In the genomic region with DNA sequence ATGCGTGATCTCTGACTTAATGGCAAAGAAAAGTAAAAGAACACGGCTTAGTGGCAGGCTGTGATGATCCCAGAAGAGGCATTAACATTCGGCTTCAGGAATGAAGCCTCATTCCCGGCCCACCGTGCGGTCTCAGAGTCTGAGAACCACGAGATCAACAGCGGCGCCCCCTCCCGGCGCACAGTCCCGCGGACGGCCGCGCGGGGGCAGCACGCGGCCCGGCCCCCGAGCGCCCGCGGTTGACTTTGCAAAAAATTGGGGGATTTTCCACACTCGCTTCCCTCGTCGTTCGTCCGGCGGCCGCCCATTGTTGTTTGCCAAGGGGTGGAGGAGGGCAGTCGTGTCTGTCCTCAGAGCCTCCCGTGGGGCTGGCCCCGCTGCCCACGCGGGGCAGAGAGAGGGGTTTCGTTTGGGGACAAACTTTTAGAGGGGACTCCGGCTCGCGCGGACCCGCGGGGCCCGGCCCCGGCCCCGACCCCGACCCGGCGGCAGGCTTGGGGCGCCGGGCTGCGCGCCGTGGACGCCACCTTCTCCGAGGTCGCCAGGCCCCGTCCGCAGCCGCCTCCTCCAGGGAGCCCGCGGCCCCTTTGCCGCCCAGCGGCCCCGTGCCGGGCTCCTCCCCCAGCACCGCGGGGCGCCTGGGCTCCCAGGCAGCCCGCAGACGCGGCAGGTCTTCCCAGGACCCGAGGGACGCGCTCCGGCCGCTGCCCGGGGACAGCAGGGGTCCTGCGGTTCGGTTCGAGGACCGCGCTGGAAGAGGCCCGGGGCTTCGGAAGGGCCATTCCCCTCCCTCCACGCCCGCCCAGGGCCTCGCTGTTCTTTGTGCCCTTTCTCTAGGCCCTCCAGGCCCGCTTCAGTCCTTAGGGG, we compare ENCODE assay signal across 8 cellular contexts. TPM values are rescaled to one million over a fixed set of nuclear protein-coding genes. Genes with fewer than 3 reads are reported as not detected.
DNase-seq lines count a peak whose midpoint lies in the region; ATAC-seq and TF ChIP-seq lines count a peak whose summit lies in the region.

No MANE protein-coding gene starts in this region.

- H3K36me3 ChIP-seq in OCI-LY1 (ENCODE audit: insufficient read depth, low read length), result no peaks in the 10 kb centered on the region
- H3K36me3 ChIP-seq in esophagus (ENCODE audit: control insufficient read depth in 2 of 2, insufficient read depth in 2 of 2, low read length in 1 of 2), result no peaks in the 10 kb centered on the region
- H3K36me3 ChIP-seq in muscle layer of duodenum (ENCODE audit: control insufficient read depth in 1 of 2, insufficient read depth in 2 of 2, low read length in 2 of 2), result no peaks in the 10 kb centered on the region

- H3K27ac ChIP-seq in OCI-LY1 (ENCODE audit: low read depth, low read length, poor library complexity, severe bottlenecking) (no peak overlapping the region), esophagus (ENCODE audit: low read depth in 2 of 2, low read length in 1 of 2) (peak overlapping the region; percentile 20 to 78), muscle layer of duodenum (ENCODE audit: low read length) (no peak overlapping the region)

- peak; percentile 78 for DNase-seq in COR-L47 (lab: John Stamatoyannopoulos, UW)
- peak; percentile 79 for DNase-seq in activated T-cell treated with anti-CD3 and anti-CD28 coated beads for 24 hours (ENCODE audit: low read depth)
- peak; percentile 62 for DNase-seq in stimulated activated CD8-positive, alpha-beta memory T cell treated with anti-CD3 and anti-CD28 coated beads, Interleukin-7, amount 100 ng/mL, for 24 hours (ENCODE audit: low read depth)

- peak; percentile 89 for TF ChIP-seq CTCF in OCI-LY1 (IDR thresholded peaks at IDR 0.05; ENCODE audit: low read length)

- 2 to 3% methylated on average over 76 to 89 of the region's 89 CpGs for WGBS in esophagus, 2 donors

- no peaks in the 10 kb centered on the region for H3F3A ChIP-seq in OCI-LY1 (ENCODE audit: insufficient read depth, low read length)

- H2AFZ ChIP-seq in OCI-LY1 (ENCODE audit: low read length), result no peak overlapping the region

- H3K9me2 ChIP-seq in OCI-LY1 (ENCODE audit: low read depth, low read length), result no peaks in the 10 kb centered on the region

- H4K20me1 ChIP-seq in OCI-LY1 (ENCODE audit: insufficient read depth, low read length), result no peaks in the 10 kb centered on the region

- no peaks in the 10 kb centered on the region for H3K79me2 ChIP-seq in OCI-LY1 (ENCODE audit: insufficient read depth, low read length)

- H3K27me3 ChIP-seq in OCI-LY1 (ENCODE audit: insufficient read depth, low read length), result no peaks in the 10 kb centered on the region; the same call in 1 of the 2 replicates
- H3K27me3 ChIP-seq in esophagus (ENCODE audit: control insufficient read depth in 1 of 2, insufficient read depth in 2 of 2, low read length in 2 of 2), result no peaks in the 10 kb centered on the region
- no peaks in the 10 kb centered on the region for H3K27me3 ChIP-seq in muscle layer of duodenum (ENCODE audit: low read depth, low read length)

- H3K4me2 ChIP-seq in OCI-LY1 (ENCODE audit: low read length), result peak overlapping the region; percentile 70

- H3K9ac ChIP-seq in OCI-LY1 (ENCODE audit: low read length), result peak overlapping the region; percentile 51; the same call in 1 of the 2 replicates

- peak overlapping the region; percentile 52 for H3K4me3 ChIP-seq in OCI-LY1 (ENCODE audit: low read depth, low read length, poor library complexity, severe bottlenecking)
- peak overlapping the region; percentile 56 to 64 for H3K4me3 ChIP-seq in esophagus (ENCODE audit: low read depth in 1 of 2, low read length in 2 of 2)
- H3K4me3 ChIP-seq in muscle layer of duodenum (ENCODE audit: low read depth in 1 of 2, low read length in 2 of 2), result peak overlapping the region; percentile 42 to 55

- peak; percentile 56 for ATAC-seq in GM19452 (IDR thresholded peaks at IDR 0.05; ENCODE audit: unreplicated experiment)
- ATAC-seq in HG03571 (IDR thresholded peaks at IDR 0.05; ENCODE audit: unreplicated experiment), result peak; percentile 50

- H3K9me3 ChIP-seq in OCI-LY1 (ENCODE audit: low read length), result no peaks in the 10 kb centered on the region
- H3K9me3 ChIP-seq in esophagus (ENCODE audit: control insufficient read depth in 2 of 2, insufficient read depth in 1 of 2, low read depth in 1 of 2, low read length in 1 of 2), result peaks cover 0 to 2% of the 10 kb centered on the region in 2 donors
- H3K9me3 ChIP-seq in muscle layer of duodenum (ENCODE audit: control insufficient read depth in 1 of 2, low read length in 2 of 2), result no peaks in the 10 kb centered on the region

- peaks cover 17% of the 10 kb centered on the region for H3K4me1 ChIP-seq in OCI-LY1 (ENCODE audit: insufficient read depth, low read length, severe bottlenecking)
- peaks cover 0 to 27% of the 10 kb centered on the region in 2 donors for H3K4me1 ChIP-seq in esophagus (ENCODE audit: control insufficient read depth in 2 of 2, insufficient read depth in 2 of 2, low read length in 1 of 2)
- peaks cover 0 to 11% of the 10 kb centered on the region in 2 donors for H3K4me1 ChIP-seq in muscle layer of duodenum (ENCODE audit: control insufficient read depth in 1 of 2, insufficient read depth in 2 of 2, low read length in 2 of 2)

RNA-seq across cellular contexts. Expression of gene HS6ST1, which starts 3.3 kb away (rescaled TPM):
- 10 to 100 TPM; 23.1 to 29.9 TPM for polyA plus RNA-seq in esophagus

Comparison
In these comparisons a context has a peak if more than half of its experiments do, and no peak if none do; other contexts are left out.
1. H3K27ac ChIP-seq: peak in esophagus (2 of 2); none in OCI-LY1 (single experiment) and muscle layer of duodenum (single experiment).
2. Peak in every context shown above with its lines, with median percentiles within 50 percentile points of each other: DNase-seq and H3K4me3 ChIP-seq.